Comparison of ENCODE assay signal across 1 cellular context in the genomic region with DNA sequence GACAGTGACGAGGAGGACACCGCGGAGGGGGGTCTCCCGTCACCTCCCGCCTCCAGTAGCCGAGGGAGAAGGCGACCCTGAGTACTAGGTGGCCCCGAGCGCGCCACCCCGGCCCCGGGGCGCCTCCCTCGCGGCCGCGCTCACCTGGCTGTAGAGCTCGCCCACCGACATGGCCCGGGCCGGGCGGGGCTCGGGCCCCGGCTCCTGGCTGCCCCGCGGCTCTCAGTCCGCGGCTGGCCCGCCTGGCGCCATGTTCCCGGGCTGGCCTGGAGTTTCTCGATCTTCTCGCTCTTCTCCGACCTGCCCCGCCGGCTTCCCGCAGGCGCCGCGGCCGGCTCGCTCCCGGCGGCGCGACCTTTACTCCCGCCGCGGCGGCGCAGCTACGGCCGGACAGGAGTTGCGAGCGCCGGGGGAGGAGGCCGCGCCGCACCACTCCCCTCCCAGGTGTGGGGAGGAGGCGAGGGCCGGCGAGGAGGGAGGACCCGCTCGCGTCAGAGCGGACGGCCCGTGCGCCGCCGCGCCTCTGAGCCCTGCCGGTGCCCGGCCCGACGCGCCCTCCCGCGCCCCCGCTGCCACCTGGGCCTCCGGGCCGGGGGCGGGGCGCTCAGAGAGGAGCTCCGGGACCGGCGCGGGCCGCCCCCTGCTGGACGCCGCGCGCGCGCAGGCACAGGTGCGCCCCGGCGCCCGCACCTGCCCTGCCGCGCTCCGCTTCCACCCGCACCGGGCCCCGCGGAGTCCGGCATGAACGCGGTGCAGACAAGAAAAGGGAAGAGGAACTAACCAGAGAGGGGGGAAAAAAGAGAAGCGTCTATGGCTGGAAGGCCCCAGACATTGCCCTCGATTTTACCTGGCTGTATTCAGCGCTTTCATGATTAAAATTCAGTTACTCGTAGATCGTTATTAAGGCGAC.
TF ChIP-seq lines count a peak whose summit lies in the region.

A gene (minus strand): TSS at position 525 of the 910 bp plus-strand sequence. CDS start 354 bp downstream, at position 171.

TF ChIP-seq in GM12878, 131 proteins besides CTCF, POLR2A, EP300 and RAD21 (continued from another document and continues in another):
- TF ChIP-seq, protein P1, sequence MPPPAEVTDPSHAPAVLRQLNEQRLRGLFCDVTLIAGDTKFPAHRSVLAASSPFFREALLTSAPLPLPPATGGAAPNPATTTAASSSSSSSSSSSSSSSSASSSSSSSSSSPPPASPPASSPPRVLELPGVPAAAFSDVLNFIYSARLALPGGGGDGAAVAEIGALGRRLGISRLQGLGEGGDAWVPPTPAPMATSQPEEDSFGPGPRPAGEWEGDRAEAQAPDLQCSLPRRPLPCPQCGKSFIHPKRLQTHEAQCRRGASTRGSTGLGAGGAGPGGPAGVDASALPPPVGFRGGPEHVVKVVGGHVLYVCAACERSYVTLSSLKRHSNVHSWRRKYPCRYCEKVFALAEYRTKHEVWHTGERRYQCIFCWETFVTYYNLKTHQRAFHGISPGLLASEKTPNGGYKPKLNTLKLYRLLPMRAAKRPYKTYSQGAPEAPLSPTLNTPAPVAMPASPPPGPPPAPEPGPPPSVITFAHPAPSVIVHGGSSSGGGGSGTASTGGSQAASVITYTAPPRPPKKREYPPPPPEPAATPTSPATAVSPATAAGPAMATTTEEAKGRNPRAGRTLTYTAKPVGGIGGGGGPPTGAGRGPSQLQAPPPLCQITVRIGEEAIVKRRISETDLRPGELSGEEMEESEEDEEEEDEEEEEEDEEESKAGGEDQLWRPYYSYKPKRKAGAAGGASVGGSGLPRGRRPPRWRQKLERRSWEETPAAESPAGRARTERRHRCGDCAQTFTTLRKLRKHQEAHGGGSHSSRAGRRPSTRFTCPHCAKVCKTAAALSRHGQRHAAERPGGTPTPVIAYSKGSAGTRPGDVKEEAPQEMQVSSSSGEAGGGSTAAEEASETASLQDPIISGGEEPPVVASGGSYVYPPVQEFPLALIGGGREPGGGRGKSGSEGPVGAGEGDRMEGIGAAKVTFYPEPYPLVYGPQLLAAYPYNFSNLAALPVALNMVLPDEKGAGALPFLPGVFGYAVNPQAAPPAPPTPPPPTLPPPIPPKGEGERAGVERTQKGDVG (CRISPR knock-in tag; IDR thresholded peaks at IDR 0.05) = no peak
- TF ChIP-seq NR2C1 (IDR thresholded peaks at IDR 0.05) = peak; percentile 55
- TF ChIP-seq CBX3 (IDR thresholded peaks at IDR 0.05; ENCODE audit: borderline replicate concordance, low read depth) = no peak
- TF ChIP-seq, protein P2, sequence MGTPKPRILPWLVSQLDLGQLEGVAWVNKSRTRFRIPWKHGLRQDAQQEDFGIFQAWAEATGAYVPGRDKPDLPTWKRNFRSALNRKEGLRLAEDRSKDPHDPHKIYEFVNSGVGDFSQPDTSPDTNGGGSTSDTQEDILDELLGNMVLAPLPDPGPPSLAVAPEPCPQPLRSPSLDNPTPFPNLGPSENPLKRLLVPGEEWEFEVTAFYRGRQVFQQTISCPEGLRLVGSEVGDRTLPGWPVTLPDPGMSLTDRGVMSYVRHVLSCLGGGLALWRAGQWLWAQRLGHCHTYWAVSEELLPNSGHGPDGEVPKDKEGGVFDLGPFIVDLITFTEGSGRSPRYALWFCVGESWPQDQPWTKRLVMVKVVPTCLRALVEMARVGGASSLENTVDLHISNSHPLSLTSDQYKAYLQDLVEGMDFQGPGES (IDR thresholded peaks at IDR 0.05) = no peak
- TF ChIP-seq KDM1A (IDR thresholded peaks at IDR 0.05; ENCODE audit: borderline replicate concordance) = no peak
- TF ChIP-seq RCOR1 (conservative IDR thresholded peaks at IDR 0.05; ENCODE audit: low read depth, low read length) = no peak
- no peak for TF ChIP-seq CEBPB (IDR thresholded peaks at IDR 0.05; ENCODE audit: borderline replicate concordance in 1 of 2, low read depth in 2 of 2, low read length in 2 of 2)
- no peak for TF ChIP-seq ATF7 (IDR thresholded peaks at IDR 0.05; ENCODE audit: low read depth)
- TF ChIP-seq ZNF24 (IDR thresholded peaks at IDR 0.05) = no peak
- TF ChIP-seq, protein P3, sequence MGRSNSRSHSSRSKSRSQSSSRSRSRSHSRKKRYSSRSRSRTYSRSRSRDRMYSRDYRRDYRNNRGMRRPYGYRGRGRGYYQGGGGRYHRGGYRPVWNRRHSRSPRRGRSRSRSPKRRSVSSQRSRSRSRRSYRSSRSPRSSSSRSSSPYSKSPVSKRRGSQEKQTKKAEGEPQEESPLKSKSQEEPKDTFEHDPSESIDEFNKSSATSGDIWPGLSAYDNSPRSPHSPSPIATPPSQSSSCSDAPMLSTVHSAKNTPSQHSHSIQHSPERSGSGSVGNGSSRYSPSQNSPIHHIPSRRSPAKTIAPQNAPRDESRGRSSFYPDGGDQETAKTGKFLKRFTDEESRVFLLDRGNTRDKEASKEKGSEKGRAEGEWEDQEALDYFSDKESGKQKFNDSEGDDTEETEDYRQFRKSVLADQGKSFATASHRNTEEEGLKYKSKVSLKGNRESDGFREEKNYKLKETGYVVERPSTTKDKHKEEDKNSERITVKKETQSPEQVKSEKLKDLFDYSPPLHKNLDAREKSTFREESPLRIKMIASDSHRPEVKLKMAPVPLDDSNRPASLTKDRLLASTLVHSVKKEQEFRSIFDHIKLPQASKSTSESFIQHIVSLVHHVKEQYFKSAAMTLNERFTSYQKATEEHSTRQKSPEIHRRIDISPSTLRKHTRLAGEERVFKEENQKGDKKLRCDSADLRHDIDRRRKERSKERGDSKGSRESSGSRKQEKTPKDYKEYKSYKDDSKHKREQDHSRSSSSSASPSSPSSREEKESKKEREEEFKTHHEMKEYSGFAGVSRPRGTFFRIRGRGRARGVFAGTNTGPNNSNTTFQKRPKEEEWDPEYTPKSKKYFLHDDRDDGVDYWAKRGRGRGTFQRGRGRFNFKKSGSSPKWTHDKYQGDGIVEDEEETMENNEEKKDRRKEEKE (IDR thresholded peaks at IDR 0.05) = no peak
- TF ChIP-seq JUNB (IDR thresholded peaks at IDR 0.05) = no peak
- no peak for TF ChIP-seq PML (IDR thresholded peaks at IDR 0.05; ENCODE audit: low read length)
- no peak for TF ChIP-seq RFX5 (IDR thresholded peaks at IDR 0.05; ENCODE audit: low read depth, low read length)
- peak; percentile 86; the same call in 1 of the 2 replicates for TF ChIP-seq RB1 (IDR thresholded peaks at IDR 0.05; ENCODE audit: borderline replicate concordance)
- peak; percentile 29 for TF ChIP-seq KLF5 (IDR thresholded peaks at IDR 0.05; ENCODE audit: partially characterized antibody)
- peak; percentile 15; the same call in 1 of the 2 replicates for TF ChIP-seq PAX5 (IDR thresholded peaks at IDR 0.05; ENCODE audit: borderline replicate concordance, low read depth, low read length)
- TF ChIP-seq, protein P4, sequence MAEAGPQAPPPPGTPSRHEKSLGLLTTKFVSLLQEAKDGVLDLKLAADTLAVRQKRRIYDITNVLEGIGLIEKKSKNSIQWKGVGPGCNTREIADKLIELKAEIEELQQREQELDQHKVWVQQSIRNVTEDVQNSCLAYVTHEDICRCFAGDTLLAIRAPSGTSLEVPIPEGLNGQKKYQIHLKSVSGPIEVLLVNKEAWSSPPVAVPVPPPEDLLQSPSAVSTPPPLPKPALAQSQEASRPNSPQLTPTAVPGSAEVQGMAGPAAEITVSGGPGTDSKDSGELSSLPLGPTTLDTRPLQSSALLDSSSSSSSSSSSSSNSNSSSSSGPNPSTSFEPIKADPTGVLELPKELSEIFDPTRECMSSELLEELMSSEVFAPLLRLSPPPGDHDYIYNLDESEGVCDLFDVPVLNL (IDR thresholded peaks at IDR 0.05; ENCODE audit: low read depth, low read length) = no peak
- peak; percentile 84; the same call in 1 of the 2 replicates for TF ChIP-seq LARP7 (IDR thresholded peaks at IDR 0.05)
- no peak for TF ChIP-seq ZNF207 (IDR thresholded peaks at IDR 0.05; ENCODE audit: borderline replicate concordance)
- no peak for TF ChIP-seq NRF1 (conservative IDR thresholded peaks at IDR 0.05; ENCODE audit: low read depth, low read length)
- no peak for TF ChIP-seq NFXL1 (IDR thresholded peaks at IDR 0.05; ENCODE audit: borderline replicate concordance)
- peak; percentile 18; the same call in 1 of the 2 replicates for TF ChIP-seq SMC3 (IDR thresholded peaks at IDR 0.05; ENCODE audit: borderline replicate concordance, low read length)
- TF ChIP-seq, protein P5, sequence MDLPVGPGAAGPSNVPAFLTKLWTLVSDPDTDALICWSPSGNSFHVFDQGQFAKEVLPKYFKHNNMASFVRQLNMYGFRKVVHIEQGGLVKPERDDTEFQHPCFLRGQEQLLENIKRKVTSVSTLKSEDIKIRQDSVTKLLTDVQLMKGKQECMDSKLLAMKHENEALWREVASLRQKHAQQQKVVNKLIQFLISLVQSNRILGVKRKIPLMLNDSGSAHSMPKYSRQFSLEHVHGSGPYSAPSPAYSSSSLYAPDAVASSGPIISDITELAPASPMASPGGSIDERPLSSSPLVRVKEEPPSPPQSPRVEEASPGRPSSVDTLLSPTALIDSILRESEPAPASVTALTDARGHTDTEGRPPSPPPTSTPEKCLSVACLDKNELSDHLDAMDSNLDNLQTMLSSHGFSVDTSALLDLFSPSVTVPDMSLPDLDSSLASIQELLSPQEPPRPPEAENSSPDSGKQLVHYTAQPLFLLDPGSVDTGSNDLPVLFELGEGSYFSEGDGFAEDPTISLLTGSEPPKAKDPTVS (IDR thresholded peaks at IDR 0.05; ENCODE audit: low read depth, low read length) = no peak
- no peak for TF ChIP-seq ZBED1 (IDR thresholded peaks at IDR 0.05; ENCODE audit: borderline replicate concordance)
- peak; percentile 61; the same call in 1 of the 2 replicates for TF ChIP-seq TCF12 (IDR thresholded peaks at IDR 0.05; ENCODE audit: low read depth, low read length)
- peak; percentile 74 for TF ChIP-seq BACH1 (IDR thresholded peaks at IDR 0.05; ENCODE audit: borderline replicate concordance)
- TF ChIP-seq, protein P6, sequence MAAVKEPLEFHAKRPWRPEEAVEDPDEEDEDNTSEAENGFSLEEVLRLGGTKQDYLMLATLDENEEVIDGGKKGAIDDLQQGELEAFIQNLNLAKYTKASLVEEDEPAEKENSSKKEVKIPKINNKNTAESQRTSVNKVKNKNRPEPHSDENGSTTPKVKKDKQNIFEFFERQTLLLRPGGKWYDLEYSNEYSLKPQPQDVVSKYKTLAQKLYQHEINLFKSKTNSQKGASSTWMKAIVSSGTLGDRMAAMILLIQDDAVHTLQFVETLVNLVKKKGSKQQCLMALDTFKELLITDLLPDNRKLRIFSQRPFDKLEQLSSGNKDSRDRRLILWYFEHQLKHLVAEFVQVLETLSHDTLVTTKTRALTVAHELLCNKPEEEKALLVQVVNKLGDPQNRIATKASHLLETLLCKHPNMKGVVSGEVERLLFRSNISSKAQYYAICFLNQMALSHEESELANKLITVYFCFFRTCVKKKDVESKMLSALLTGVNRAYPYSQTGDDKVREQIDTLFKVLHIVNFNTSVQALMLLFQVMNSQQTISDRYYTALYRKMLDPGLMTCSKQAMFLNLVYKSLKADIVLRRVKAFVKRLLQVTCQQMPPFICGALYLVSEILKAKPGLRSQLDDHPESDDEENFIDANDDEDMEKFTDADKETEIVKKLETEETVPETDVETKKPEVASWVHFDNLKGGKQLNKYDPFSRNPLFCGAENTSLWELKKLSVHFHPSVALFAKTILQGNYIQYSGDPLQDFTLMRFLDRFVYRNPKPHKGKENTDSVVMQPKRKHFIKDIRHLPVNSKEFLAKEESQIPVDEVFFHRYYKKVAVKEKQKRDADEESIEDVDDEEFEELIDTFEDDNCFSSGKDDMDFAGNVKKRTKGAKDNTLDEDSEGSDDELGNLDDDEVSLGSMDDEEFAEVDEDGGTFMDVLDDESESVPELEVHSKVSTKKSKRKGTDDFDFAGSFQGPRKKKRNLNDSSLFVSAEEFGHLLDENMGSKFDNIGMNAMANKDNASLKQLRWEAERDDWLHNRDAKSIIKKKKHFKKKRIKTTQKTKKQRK (IDR thresholded peaks at IDR 0.05; ENCODE audit: low read depth, low read length) = no peak
- TF ChIP-seq, protein P7, sequence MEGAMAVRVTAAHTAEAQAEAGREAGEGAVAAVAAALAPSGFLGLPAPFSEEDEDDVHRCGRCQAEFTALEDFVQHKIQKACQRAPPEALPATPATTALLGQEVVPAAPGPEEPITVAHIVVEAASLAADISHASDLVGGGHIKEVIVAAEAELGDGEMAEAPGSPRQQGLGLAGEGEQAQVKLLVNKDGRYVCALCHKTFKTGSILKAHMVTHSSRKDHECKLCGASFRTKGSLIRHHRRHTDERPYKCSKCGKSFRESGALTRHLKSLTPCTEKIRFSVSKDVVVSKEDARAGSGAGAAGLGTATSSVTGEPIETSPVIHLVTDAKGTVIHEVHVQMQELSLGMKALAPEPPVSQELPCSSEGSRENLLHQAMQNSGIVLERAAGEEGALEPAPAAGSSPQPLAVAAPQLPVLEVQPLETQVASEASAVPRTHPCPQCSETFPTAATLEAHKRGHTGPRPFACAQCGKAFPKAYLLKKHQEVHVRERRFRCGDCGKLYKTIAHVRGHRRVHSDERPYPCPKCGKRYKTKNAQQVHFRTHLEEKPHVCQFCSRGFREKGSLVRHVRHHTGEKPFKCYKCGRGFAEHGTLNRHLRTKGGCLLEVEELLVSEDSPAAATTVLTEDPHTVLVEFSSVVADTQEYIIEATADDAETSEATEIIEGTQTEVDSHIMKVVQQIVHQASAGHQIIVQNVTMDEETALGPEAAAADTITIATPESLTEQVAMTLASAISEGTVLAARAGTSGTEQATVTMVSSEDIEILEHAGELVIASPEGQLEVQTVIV (IDR thresholded peaks at IDR 0.05; ENCODE audit: borderline replicate concordance, partially characterized antibody) = no peak
- no peak for TF ChIP-seq YY1 (IDR thresholded peaks at IDR 0.05; ENCODE audit: low read depth, low read length)
- TF ChIP-seq, protein P8, sequence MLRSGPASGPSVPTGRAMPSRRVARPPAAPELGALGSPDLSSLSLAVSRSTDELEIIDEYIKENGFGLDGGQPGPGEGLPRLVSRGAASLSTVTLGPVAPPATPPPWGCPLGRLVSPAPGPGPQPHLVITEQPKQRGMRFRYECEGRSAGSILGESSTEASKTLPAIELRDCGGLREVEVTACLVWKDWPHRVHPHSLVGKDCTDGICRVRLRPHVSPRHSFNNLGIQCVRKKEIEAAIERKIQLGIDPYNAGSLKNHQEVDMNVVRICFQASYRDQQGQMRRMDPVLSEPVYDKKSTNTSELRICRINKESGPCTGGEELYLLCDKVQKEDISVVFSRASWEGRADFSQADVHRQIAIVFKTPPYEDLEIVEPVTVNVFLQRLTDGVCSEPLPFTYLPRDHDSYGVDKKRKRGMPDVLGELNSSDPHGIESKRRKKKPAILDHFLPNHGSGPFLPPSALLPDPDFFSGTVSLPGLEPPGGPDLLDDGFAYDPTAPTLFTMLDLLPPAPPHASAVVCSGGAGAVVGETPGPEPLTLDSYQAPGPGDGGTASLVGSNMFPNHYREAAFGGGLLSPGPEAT (IDR thresholded peaks at IDR 0.05; ENCODE audit: low read depth) = no peak
- no peak for TF ChIP-seq CHD4 (IDR thresholded peaks at IDR 0.05)
- TF ChIP-seq SMARCA5 (IDR thresholded peaks at IDR 0.05) = peak; percentile 93
- no peak for TF ChIP-seq MTA2 (IDR thresholded peaks at IDR 0.05; ENCODE audit: low read depth)
- TF ChIP-seq DPF2 (IDR thresholded peaks at IDR 0.05) = peak; percentile 83
- peak; percentile 89 for TF ChIP-seq IKZF1 (conservative IDR thresholded peaks at IDR 0.05)
- peak; percentile 82 for TF ChIP-seq TCF3 (IDR thresholded peaks at IDR 0.05; ENCODE audit: borderline replicate concordance, insufficient read depth, low read depth, low read length)
- no peak for TF ChIP-seq HDGF (IDR thresholded peaks at IDR 0.05)
- TF ChIP-seq MXI1 (IDR thresholded peaks at IDR 0.05; ENCODE audit: low read depth, low read length) = peak; percentile 16; the same call in 1 of the 2 replicates
- TF ChIP-seq CHD2 (IDR thresholded peaks at IDR 0.05; ENCODE audit: borderline replicate concordance, low read depth, low read length) = no peak
- TF ChIP-seq KAT2A (conservative IDR thresholded peaks at IDR 0.05; ENCODE audit: control insufficient read depth, low read depth, low read length) = no peak
- TF ChIP-seq POU2F2 (IDR thresholded peaks at IDR 0.05; ENCODE audit: borderline replicate concordance, low read depth, low read length) = no peak
- TF ChIP-seq NR2F1 (conservative IDR thresholded peaks at IDR 0.05) = peak; percentile 91
- no peak for TF ChIP-seq WRNIP1 (IDR thresholded peaks at IDR 0.05; ENCODE audit: borderline replicate concordance, low read depth, low read length)
